ENCODE assay signal across 1 cellular context in genomic region chr1:1419812-1420653, GRCh38.
TF ChIP-seq lines count a peak whose summit lies in the region.

No MANE protein-coding gene starts in this region.

TF ChIP-seq in GM23338, 12 proteins besides CTCF, POLR2A, EP300 and RAD21 (continued from another document):
- no peak for TF ChIP-seq ZNF462 (CRISPR knock-in tag; IDR thresholded peaks at IDR 0.05)
- no peak for TF ChIP-seq NANOG (IDR thresholded peaks at IDR 0.05; ENCODE audit: borderline replicate concordance)
- TF ChIP-seq EZH2phosphoT487 (IDR thresholded peaks at IDR 0.05; ENCODE audit: unreplicated experiment), result no peak
- TF ChIP-seq REST (IDR thresholded peaks at IDR 0.05; ENCODE audit: unreplicated experiment), result no peak
- TF ChIP-seq ZNF331 (CRISPR knock-in tag; IDR thresholded peaks at IDR 0.05; ENCODE audit: low read depth), result no peak
- TF ChIP-seq POLR2AphosphoS5 (IDR thresholded peaks at IDR 0.05; ENCODE audit: low read depth), result no peak; the same call in 1 of the 2 replicates
TF ChIP-seq in GM23338: peak in this region for 0.
